Comparison of ENCODE assay signal across 33 cellular contexts in the genomic region with DNA sequence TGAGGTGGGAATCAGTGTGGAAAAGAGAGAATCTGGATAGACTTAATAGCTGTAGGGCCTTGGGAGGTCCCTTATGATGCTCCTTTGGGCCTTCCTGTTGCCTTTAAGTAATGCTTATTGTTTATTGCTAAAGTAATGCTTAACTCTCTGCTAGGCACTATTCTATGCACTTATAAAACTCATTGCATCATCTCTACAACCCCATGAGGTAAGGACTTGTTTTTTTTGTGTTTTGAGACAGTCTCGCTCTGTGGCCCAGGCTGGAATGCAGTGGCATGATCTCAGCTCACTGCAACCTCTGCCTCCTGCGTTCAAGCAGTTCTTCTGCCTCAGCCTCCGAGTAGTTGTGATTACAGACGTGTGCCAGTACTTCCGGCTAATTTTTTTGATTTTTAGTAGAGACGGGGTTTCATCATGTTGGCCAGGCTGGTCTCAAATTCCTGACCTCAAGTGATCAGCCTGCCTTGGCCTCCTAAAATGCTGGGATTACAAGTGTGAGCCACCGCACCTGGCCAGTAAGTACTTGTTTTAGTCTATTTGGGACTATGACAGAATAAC. TPM values are rescaled to one million over a fixed set of nuclear protein-coding genes. Genes with fewer than 3 reads are reported as not detected.
"Had no signal": no experiment of that assay in that cellular context is flagged by ENCODE, and none has a peak within 500 bp of the region (broad histone marks: within the 10 kb centered on the region; RNA-seq: fewer than 3 reads in every experiment).

No MANE protein-coding gene starts in this region.

- FAIRE-seq: colon, pancreas had no signal

- H3K27me3 Mint-ChIP-seq: activated CD4-positive, alpha-beta T cell treated with anti-CD3 and anti-CD28 coated beads, Interleukin-2, amount 10 ng/mL, durations not matched to agents 7 days and 5 days; T-cell had no signal

- H3K4me3 Mint-ChIP-seq: activated CD4-positive, alpha-beta T cell treated with anti-CD3 and anti-CD28 coated beads, Interleukin-2, amount 10 ng/mL, durations not matched to agents 7 days and 5 days; activated T-cell treated with anti-CD3 and anti-CD28 coated beads, Interleukin-2, amount 50 U/mL, for 72 hours; nephron; T-cell; T-helper 2 cell treated with Interferon-gamma antibody and Interleukin-4, amounts not matched to agents 5 μg/mL and 100 μg/mL, for 36 hours had no signal

- H3K9me3 ChIP-seq: esophagus squamous epithelium, gastroesophageal sphincter, neutrophil, pancreas, transverse colon, vagina had no signal

- H3K27ac ChIP-seq: brain microvascular endothelial cell, esophagus squamous epithelium, gastroesophageal sphincter, neutrophil, pancreas, skin epidermis, transverse colon, vagina, VCaP had no signal

- H3K4me1 ChIP-seq: esophagus squamous epithelium, pancreas, transverse colon, vagina had no signal

- ATAC-seq: activated T-cell treated with anti-CD3 and anti-CD28 coated beads, Interleukin-2, amount 50 U/mL, for 72 hours; gastroesophageal sphincter; left ventricle myocardium superior; pancreas; right cardiac atrium; T-cell had no signal

- H3K4me3 ChIP-seq: esophagus squamous epithelium, gastroesophageal sphincter, pancreas, skin epidermis, transverse colon, vagina had no signal

- H3K4me1 Mint-ChIP-seq: activated CD4-positive, alpha-beta T cell treated with anti-CD3 and anti-CD28 coated beads, Interleukin-2, amount 10 ng/mL, durations not matched to agents 7 days and 5 days; nephron had no signal

- DNase-seq: activated CD4-positive, alpha-beta T cell treated with anti-CD3 and anti-CD28 coated beads, Interleukin-2, amount 10 ng/mL, durations not matched to agents 7 days and 5 days; activated CD4-positive, CD25-positive, alpha-beta regulatory T cell treated with anti-CD3 and anti-CD28 coated beads, Interleukin-2, amount 50 U/mL, for 72 hours; activated CD8-positive, alpha-beta memory T cell treated with anti-CD3 and anti-CD28 coated beads, Interleukin-2, amount 50 U/mL, for 48 hours; activated effector memory CD4-positive, alpha-beta T cell treated with anti-CD3 and anti-CD28 coated beads, Interleukin-2, amount 50 U/mL, for 16 hours; activated T-cell treated with anti-CD3 and anti-CD28 coated beads, Interleukin-2, amount 50 U/mL, for 72 hours; brain microvascular endothelial cell; caudate nucleus; effector memory CD4-positive, alpha-beta T cell; esophagus squamous epithelium; head of caudate nucleus; hypothalamus; left ventricle myocardium superior; mammary epithelial cell; midbrain; right cardiac atrium; stimulated activated CD4-positive, alpha-beta T cell treated with anti-CD3 and anti-CD28 coated beads, Interleukin-1b, Interleukin-23, amount 100 ng/mL, for 48 hours; T-cell; transverse colon had no signal

- H3K9me3 Mint-ChIP-seq: activated CD4-positive, alpha-beta T cell treated with anti-CD3 and anti-CD28 coated beads, Interleukin-2, amount 10 ng/mL, durations not matched to agents 7 days and 5 days; activated T-cell treated with anti-CD3 and anti-CD28 coated beads, Interleukin-2, amount 50 U/mL, for 72 hours; nephron; T-cell; T-helper 2 cell treated with Interferon-gamma antibody and Interleukin-4, amounts not matched to agents 5 μg/mL and 100 μg/mL, for 36 hours had no signal

- H3K27ac Mint-ChIP-seq: activated CD4-positive, alpha-beta T cell treated with anti-CD3 and anti-CD28 coated beads, Interleukin-2, amount 10 ng/mL, durations not matched to agents 7 days and 5 days; nephron; T-helper 2 cell treated with Interferon-gamma antibody and Interleukin-4, amounts not matched to agents 5 μg/mL and 100 μg/mL, for 36 hours had no signal

- H3K27me3 ChIP-seq: brain microvascular endothelial cell, esophagus squamous epithelium, gastroesophageal sphincter, neutrophil, pancreas, transverse colon, vagina had no signal

RNA-seq across cellular contexts. Expression of a gene that starts 25.6 kb away (rescaled TPM):
- total RNA-seq: activated CD4-positive, alpha-beta T cell treated with anti-CD3 and anti-CD28 coated beads, Interleukin-2, amount 10 ng/mL, durations not matched to agents 7 days and 5 days; activated CD8-positive, alpha-beta memory T cell treated with anti-CD3 and anti-CD28 coated beads for 36 hours; activated T-cell treated with anti-CD3 and anti-CD28 coated beads, Interleukin-2, amount 50 U/mL, for 72 hours; aorta; dermis microvascular lymphatic vessel endothelial cell; esophagus squamous epithelium; left ventricle myocardium superior; mammary epithelial cell; pulmonary artery endothelial cell; right cardiac atrium; T-cell; temporal lobe; transverse colon; vagina had no signal
- polyA plus RNA-seq: mammary epithelial cell had no signal

RNA-seq across cellular contexts. Expression of a gene that starts 51.2 kb away (rescaled TPM):
- polyA plus RNA-seq: adipose tissue, aorta, mammary epithelial cell, pancreas, right cardiac atrium had no signal
